10 cellular contexts compared by ENCODE assay signal in genomic region chr19:51511353-51511752, GRCh38. TPM values are rescaled to one million over a fixed set of nuclear protein-coding genes. Genes with fewer than 3 reads are reported as not detected.
DNase-seq lines count a peak whose midpoint lies in the region; ATAC-seq, FAIRE-seq and TF ChIP-seq lines count a peak whose summit lies in the region.
"Had no signal": no experiment of that assay in that cellular context is flagged by ENCODE, and none has a peak within 500 bp of the region (broad histone marks: within the 10 kb centered on the region; RNA-seq: fewer than 3 reads in every experiment).

No MANE protein-coding gene starts in this region.

- H3K36me3 Mint-ChIP-seq in endothelial cell (ENCODE audit: low read depth, unreplicated experiment), result no peaks in the 10 kb centered on the region

- FAIRE-seq in HTR-8/SVneo (lab: Jason Lieb, UNC), result no peak

- no peak overlapping the region for H3K4me3 ChIP-seq in lower leg skin (ENCODE audit: low read depth, poor library complexity, severe bottlenecking)
- H3K4me3 ChIP-seq in tibial nerve, result no peak overlapping the region

- H3K4me1 ChIP-seq in tibial nerve, result no peaks in the 10 kb centered on the region

- no peak overlapping the region for H3K4me3 Mint-ChIP-seq in endothelial cell (ENCODE audit: unreplicated experiment)

- intact Hi-C loops in lower leg skin (cut with DNase I; ENCODE audit: low total_unique reads), result no loop called here

- no peak for ATAC-seq in HG03460 (IDR thresholded peaks at IDR 0.05; ENCODE audit: unreplicated experiment)

- no peaks in the 10 kb centered on the region for H3K36me3 ChIP-seq in tibial nerve

- H3K27me3 Mint-ChIP-seq in endothelial cell (ENCODE audit: unreplicated experiment), result peaks cover under 1% of the 10 kb centered on the region

- H3K27ac ChIP-seq in tibial nerve, result no peak overlapping the region

- no peak for TF ChIP-seq EP300 in tibial nerve (IDR thresholded peaks at IDR 0.05)

- no peak for TF ChIP-seq POLR2A in lower leg skin (IDR thresholded peaks at IDR 0.05)
- no peak for TF ChIP-seq POLR2A in tibial nerve (IDR thresholded peaks at IDR 0.05)

- no peak overlapping the region for H3K27ac Mint-ChIP-seq in endothelial cell (ENCODE audit: unreplicated experiment)

- peaks cover 3% of the 10 kb centered on the region for H3K4me1 Mint-ChIP-seq in endothelial cell (ENCODE audit: unreplicated experiment)

- WGBS in lower leg skin, 2 donors, result 14 to 15% methylated on average over 6 of the region's 6 CpGs
- 11 to 17% methylated on average over 6 of the region's 6 CpGs for WGBS in tibial nerve, 2 donors

- TF ChIP-seq CTCF in endothelial cell (IDR thresholded peaks at IDR 0.05; ENCODE audit: unreplicated experiment), result peak; percentile 55
- TF ChIP-seq CTCF in lower leg skin (IDR thresholded peaks at IDR 0.05), result no peak
- TF ChIP-seq CTCF in tibial nerve (IDR thresholded peaks at IDR 0.05), result no peak

- DNase-seq in stimulated activated CD4-positive, alpha-beta T cell treated with anti-CD3 and anti-CD28 coated beads, Interleukin-4, amount 100 ng/mL, for 24 hours, result peak; percentile 12
- DNase-seq in stimulated activated CD4-positive, alpha-beta T cell treated with anti-CD3 and anti-CD28 coated beads, Interleukin-12 subunit alpha, Interleukin-12 subunit beta, amount 100 ng/mL, for 4 hours, result no peak
- peak; percentile 6 for DNase-seq in NCI-H460 (ENCODE audit: extremely low read depth, low read depth)
- peak; percentile 30 for DNase-seq in endothelial cell (ENCODE audit: low spot score)
- no peak for DNase-seq in lower leg skin (ENCODE audit: low spot score in 2 of 2)
- no peak for DNase-seq in tibial nerve (ENCODE audit: low spot score in 2 of 2)
- no peak for DNase-seq in HTR-8/SVneo (ENCODE audit: insufficient read length, low spot score)
- DNase-seq: effector memory CD4-positive, alpha-beta T cell; stimulated activated CD4-positive, alpha-beta T cell treated with anti-CD3 and anti-CD28 coated beads, Interleukin-1b, Interleukin-23, amount 100 ng/mL, for 48 hours had no signal

- no peaks in the 10 kb centered on the region for H3K9me3 ChIP-seq in tibial nerve

- H3K9me3 Mint-ChIP-seq in endothelial cell (ENCODE audit: unreplicated experiment), result no peaks in the 10 kb centered on the region

- H3K27me3 ChIP-seq in tibial nerve, result peaks cover 0 to 3% of the 10 kb centered on the region in 2 donors

RNA-seq across cellular contexts. Expression of gene SIGLEC12, which starts 9.8 kb away (rescaled TPM):
- not detected in 2 replicates for total RNA-seq in NCI-H460 (2014; rRNA removed; shearing (Covaris generic))
- polyA plus RNA-seq in NCI-H460 (2014; cell fraction: nucleus; rRNA removed), result not detected in 2 replicates
- total RNA-seq in endothelial cell (ENCODE audit: unreplicated experiment), result not detected
- total RNA-seq in lower leg skin, result under 1 TPM in 1 of 4 donors, not detected in 3; 0.54 TPM
- under 1 TPM in 1 of 4 donors, not detected in 3; 0.66 TPM for total RNA-seq in tibial nerve

RNA-seq across cellular contexts. Expression of gene SIGLEC6, which starts 20.1 kb away (rescaled TPM):
- not detected in 2 replicates for total RNA-seq in NCI-H460 (2014; rRNA removed; shearing (Covaris generic))
- not detected in 2 replicates for polyA plus RNA-seq in NCI-H460 (2014; cell fraction: nucleus; rRNA removed)
- not detected for total RNA-seq in endothelial cell (ENCODE audit: unreplicated experiment)
- 1 to 10 TPM in 1 of 4 donors, under 1 TPM in 1, not detected in 2; 0.47 to 3.4 TPM for total RNA-seq in lower leg skin
- total RNA-seq in tibial nerve, result 1 to 10 TPM in 1 of 4 donors, under 1 TPM in 3; 0.44 to 1.5 (median 0.59) TPM

RNA-seq across cellular contexts. Expression of gene CEACAM18, which starts 33.0 kb away (rescaled TPM):
- not detected in 2 replicates for total RNA-seq in NCI-H460 (2014; rRNA removed; shearing (Covaris generic))
- polyA plus RNA-seq in NCI-H460 (2014; cell fraction: nucleus; rRNA removed), result not detected in 2 replicates
- total RNA-seq in endothelial cell (ENCODE audit: unreplicated experiment), result not detected
- not detected for total RNA-seq in lower leg skin
- not detected for total RNA-seq in tibial nerve

RNA-seq across cellular contexts. Expression of gene SIGLEC8, which starts 53.1 kb away (rescaled TPM):
- total RNA-seq in NCI-H460 (2014; rRNA removed; shearing (Covaris generic)), result not detected in 2 replicates
- polyA plus RNA-seq in NCI-H460 (2014; cell fraction: nucleus; rRNA removed), result not detected in 2 replicates
- total RNA-seq in endothelial cell (ENCODE audit: unreplicated experiment) (not detected), lower leg skin (under 1 TPM in 3 of 4 donors, not detected in 1; 0.27 to 0.65 (median 0.38) TPM), tibial nerve (1 to 10 TPM in 1 of 4 donors, under 1 TPM in 3; 0.20 to 5.5 (median 0.87) TPM)

RNA-seq across cellular contexts. Expression of gene ZNF175, which starts 59.7 kb away (rescaled TPM):
- total RNA-seq in NCI-H460 (2014; rRNA removed; shearing (Covaris generic)), result 2.9 and 3.4 TPM in 2 replicates
- 2.5 TPM in 2 replicates for polyA plus RNA-seq in NCI-H460 (2014; cell fraction: nucleus; rRNA removed)
- 18.3 TPM for total RNA-seq in endothelial cell (ENCODE audit: unreplicated experiment)
- total RNA-seq in lower leg skin, result 1 to 10 TPM; 2.0 to 5.3 (median 2.5) TPM
- total RNA-seq in tibial nerve, result 1 to 10 TPM; 4.3 to 8.5 (median 7.3) TPM

Comparison
In these comparisons a context has a peak if more than half of its experiments do, and no peak if none do; other contexts are left out.
1. DNase-seq: peak in stimulated activated CD4-positive, alpha-beta T cell treated with anti-CD3 and anti-CD28 coated beads, Interleukin-4, amount 100 ng/mL, for 24 hours (single experiment), NCI-H460 (single experiment) and endothelial cell (single experiment); none in stimulated activated CD4-positive, alpha-beta T cell treated with anti-CD3 and anti-CD28 coated beads, Interleukin-12 subunit alpha, Interleukin-12 subunit beta, amount 100 ng/mL, for 4 hours (single experiment), lower leg skin (0 of 2), tibial nerve (0 of 2) and HTR-8/SVneo (single experiment).